In the genomic region with DNA sequence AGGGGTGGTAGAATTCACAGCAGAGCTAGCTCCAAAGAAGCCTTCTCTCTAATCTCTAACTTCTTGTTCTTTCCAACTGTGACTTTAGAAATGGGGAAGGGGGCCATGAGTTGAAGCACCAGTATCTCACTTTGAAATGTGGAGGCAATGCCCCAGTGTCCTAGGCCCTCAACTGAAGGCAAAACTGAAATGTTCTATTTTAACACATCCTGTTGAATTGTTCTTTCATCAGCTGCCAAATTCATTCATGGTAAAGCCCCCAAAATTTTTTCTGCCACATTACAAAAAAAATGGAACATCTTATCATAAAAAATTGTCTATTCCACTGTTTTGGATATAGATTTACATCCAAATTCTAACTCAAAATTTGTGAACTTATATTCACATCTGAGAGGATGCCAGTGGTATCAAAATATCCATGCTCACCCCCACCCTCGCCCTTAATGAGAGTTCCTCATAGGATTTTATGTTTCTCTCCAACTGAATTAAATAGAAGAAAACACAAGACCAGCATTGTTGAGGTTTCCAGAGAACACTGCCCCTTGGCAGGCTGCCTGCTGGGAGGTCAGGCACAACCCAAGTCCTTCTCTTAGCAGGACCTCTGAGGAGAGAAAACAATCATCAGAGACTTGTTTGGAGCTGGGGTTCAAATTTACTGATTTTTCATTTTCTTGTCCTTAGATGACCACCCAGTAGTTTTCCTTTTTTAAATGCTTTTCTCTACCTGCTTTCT, we compare ENCODE assay signal across 11 cellular contexts.
DNase-seq lines count a peak whose midpoint lies in the region; ATAC-seq and TF ChIP-seq lines count a peak whose summit lies in the region.
"Had no signal": no experiment of that assay in that cellular context is flagged by ENCODE, and none has a peak within 500 bp of the region (broad histone marks: within the 10 kb centered on the region; RNA-seq: fewer than 3 reads in every experiment).

No MANE protein-coding gene starts in this region.

- WGBS in thyroid gland, 2 donors = 35 to 68% methylated on average over 1 of the region's 1 CpG

- peak overlapping the region; percentile 44 to 69 for H3K27ac Mint-ChIP-seq in activated naive CD4-positive, alpha-beta T cell treated with anti-CD3 and anti-CD28 coated beads, Interleukin-2, amount 50 U/mL, for 72 hours
- H3K27ac Mint-ChIP-seq in activated naive CD4-positive, alpha-beta T cell treated with anti-CD3 and anti-CD28 coated beads, Interleukin-2, amount 10 ng/mL, durations not matched to agents 7 days and 5 days = no peak overlapping the region
- H3K27ac Mint-ChIP-seq in memory B cell = peak overlapping the region; percentile 56

- no peak for DNase-seq in activated naive CD4-positive, alpha-beta T cell treated with anti-CD3 and anti-CD28 coated beads, Interleukin-2, amount 50 U/mL, for 72 hours (ENCODE audit: low spot score in 2 of 2)
- DNase-seq in activated naive CD4-positive, alpha-beta T cell treated with anti-CD3 and anti-CD28 coated beads, Interleukin-2, amount 10 ng/mL, durations not matched to agents 7 days and 5 days = no peak
- DNase-seq in caudate nucleus (lab: John Stamatoyannopoulos, UW) (peak in 58 of 61 donors; percentile 3 to 95 (median 78)), memory B cell (ENCODE audit: low spot score in 2 of 2) (no peak), thyroid gland (peak; percentile 20 to 25), osteoblast (ENCODE audit: insufficient read length, low spot score, missing footprints) (no peak), NCI-H2227 treated with DMSO at 0.1 percent for 48 hours (lab: John Stamatoyannopoulos, UW) (no peak), iPS-NIHi7 (ENCODE audit: extremely low spot score) (no peak)
- DNase-seq: NCI-H1048; stimulated activated CD4-positive, alpha-beta T cell treated with anti-CD3 and anti-CD28 coated beads, Interleukin-2, amount 100 ng/mL, for 48 hours had no signal

- TF ChIP-seq POLR2A in thyroid gland (IDR thresholded peaks at IDR 0.05) = no peak

- H3K4me1 Mint-ChIP-seq in activated naive CD4-positive, alpha-beta T cell treated with anti-CD3 and anti-CD28 coated beads, Interleukin-2, amount 10 ng/mL, durations not matched to agents 7 days and 5 days = peaks cover 42% of the 10 kb centered on the region
- peaks cover 13% of the 10 kb centered on the region for H3K4me1 Mint-ChIP-seq in memory B cell

- H3K4me1 ChIP-seq in thyroid gland (peaks cover 0 to 5% of the 10 kb centered on the region in 2 donors), osteoblast (ENCODE audit: insufficient read depth, low read length) (no peaks in the 10 kb centered on the region)

- intact Hi-C loops in thyroid gland (cut with DNase I) = no loop called here

- H3K27me3 ChIP-seq in thyroid gland (no peaks in the 10 kb centered on the region), osteoblast (ENCODE audit: insufficient read depth, low read length) (no peaks in the 10 kb centered on the region)

- no peak overlapping the region for H3K4me3 Mint-ChIP-seq in activated naive CD4-positive, alpha-beta T cell treated with anti-CD3 and anti-CD28 coated beads, Interleukin-2, amount 10 ng/mL, durations not matched to agents 7 days and 5 days
- no peak overlapping the region for H3K4me3 Mint-ChIP-seq in memory B cell

- no peak overlapping the region for H3K4me3 ChIP-seq in thyroid gland (replicated peaks in 1 of 3)
- no peak overlapping the region for H3K4me3 ChIP-seq in osteoblast (ENCODE audit: insufficient read depth, low read length)
- H3K4me3 ChIP-seq: lung had no signal

- no peaks in the 10 kb centered on the region for H3K27me3 Mint-ChIP-seq in activated naive CD4-positive, alpha-beta T cell treated with anti-CD3 and anti-CD28 coated beads, Interleukin-2, amount 10 ng/mL, durations not matched to agents 7 days and 5 days
- no peaks in the 10 kb centered on the region for H3K27me3 Mint-ChIP-seq in memory B cell

- H4K20me1 ChIP-seq in osteoblast (ENCODE audit: insufficient read depth, low read length) = no peaks in the 10 kb centered on the region

- no peak for ATAC-seq in activated naive CD4-positive, alpha-beta T cell treated with anti-CD3 and anti-CD28 coated beads, Interleukin-2, amount 50 U/mL, for 72 hours
- ATAC-seq in memory B cell (ENCODE audit: low read depth) = no peak

- H3K9me3 ChIP-seq in thyroid gland (no peaks in the 10 kb centered on the region), osteoblast (ENCODE audit: low read depth, low read length) (no peaks in the 10 kb centered on the region)

- H2AFZ ChIP-seq in osteoblast (ENCODE audit: low read length) = no peak overlapping the region

- no peak for TF ChIP-seq CTCF in thyroid gland (IDR thresholded peaks at IDR 0.05)
- no peak for TF ChIP-seq CTCF in osteoblast (IDR thresholded peaks at IDR 0.05; ENCODE audit: extremely low read depth, low read depth, low read length)

- H3K36me3 ChIP-seq in thyroid gland (no peaks in the 10 kb centered on the region), osteoblast (ENCODE audit: insufficient read depth, low read length) (no peaks in the 10 kb centered on the region)

- H3K27ac ChIP-seq in caudate nucleus (ENCODE audit: low read depth, low read length) = peak overlapping the region; percentile 98
- no peak overlapping the region for H3K27ac ChIP-seq in thyroid gland
- no peak overlapping the region for H3K27ac ChIP-seq in osteoblast (ENCODE audit: low read depth, low read length)

- H3K4me2 ChIP-seq in osteoblast (ENCODE audit: insufficient read depth, low read length) = no peak overlapping the region

- no peaks in the 10 kb centered on the region for H3K79me2 ChIP-seq in osteoblast (ENCODE audit: insufficient read depth, low read length)

- H3K36me3 Mint-ChIP-seq in activated naive CD4-positive, alpha-beta T cell treated with anti-CD3 and anti-CD28 coated beads, Interleukin-2, amount 50 U/mL, for 72 hours = peaks cover 59 to 77% of the 10 kb centered on the region in 2 donors
- H3K36me3 Mint-ChIP-seq in activated naive CD4-positive, alpha-beta T cell treated with anti-CD3 and anti-CD28 coated beads, Interleukin-2, amount 10 ng/mL, durations not matched to agents 7 days and 5 days = peaks cover 89% of the 10 kb centered on the region
- H3K36me3 Mint-ChIP-seq in memory B cell = peaks cover 64% of the 10 kb centered on the region

- peaks cover 0 to 9% of the 10 kb centered on the region in 2 donors for H3K9me3 Mint-ChIP-seq in activated naive CD4-positive, alpha-beta T cell treated with anti-CD3 and anti-CD28 coated beads, Interleukin-2, amount 50 U/mL, for 72 hours
- peaks cover 4% of the 10 kb centered on the region for H3K9me3 Mint-ChIP-seq in activated naive CD4-positive, alpha-beta T cell treated with anti-CD3 and anti-CD28 coated beads, Interleukin-2, amount 10 ng/mL, durations not matched to agents 7 days and 5 days
- H3K9me3 Mint-ChIP-seq in memory B cell = peaks cover 7% of the 10 kb centered on the region

- CTCF ChIA-PET in activated naive CD4-positive, alpha-beta T cell treated with anti-CD3 and anti-CD28 coated beads, Interleukin-2, amount 10 ng/mL, durations not matched to agents 7 days and 5 days (lab: Charles Lee) = interaction anchor here (1.1 kb wide), 1 partner anchor 62 kb away, joined by 3 read pairs; no protein-coding TSS in a partner anchor

Comparison
In these comparisons a context has a peak if more than half of its experiments do, and no peak if none do; other contexts are left out.
1. DNase-seq: peak in caudate nucleus (58 of 61) and thyroid gland (2 of 2); none in activated naive CD4-positive, alpha-beta T cell treated with anti-CD3 and anti-CD28 coated beads, Interleukin-2, amount 50 U/mL, for 72 hours (0 of 2), activated naive CD4-positive, alpha-beta T cell treated with anti-CD3 and anti-CD28 coated beads, Interleukin-2, amount 10 ng/mL, durations not matched to agents 7 days and 5 days (single experiment), memory B cell (0 of 2), osteoblast (single experiment), NCI-H2227 treated with DMSO at 0.1 percent for 48 hours (single experiment) and iPS-NIHi7 (single experiment).